Comparison of ENCODE assay signal across 1 cellular context in genomic region chrX:132413459-132413858, GRCh38.
TF ChIP-seq lines count a peak whose summit lies in the region.

No MANE protein-coding gene starts in this region.

TF ChIP-seq in HepG2, 621 proteins besides CTCF, POLR2A, EP300 and RAD21 (continued from another document and continues in another):
- TF ChIP-seq HNF1B (CRISPR knock-in tag; IDR thresholded peaks at IDR 0.05) (peak; percentile 51; the same call in 1 of the 2 replicates), SP5 (CRISPR knock-in tag; IDR thresholded peaks at IDR 0.05; ENCODE audit: borderline replicate concordance, low read depth) (peak; percentile 69), RCOR2 (CRISPR knock-in tag; IDR thresholded peaks at IDR 0.05) (0 out of 2 replicates have a peak, but pooled peaks have one; percentile 23), MED8 (CRISPR knock-in tag; IDR thresholded peaks at IDR 0.05; ENCODE audit: insufficient replicate concordance) (no peak), HMG20A (CRISPR knock-in tag; IDR thresholded peaks at IDR 0.05; ENCODE audit: borderline replicate concordance) (peak; percentile 53; the same call in 1 of the 2 replicates), ZNF367 (CRISPR knock-in tag; IDR thresholded peaks at IDR 0.05; ENCODE audit: borderline replicate concordance) (peak; percentile 93; the same call in 1 of the 2 replicates), ZNF331 (CRISPR knock-in tag; IDR thresholded peaks at IDR 0.05) (peak; percentile 40; the same call in 1 of the 2 replicates), HOXA3 (CRISPR knock-in tag; IDR thresholded peaks at IDR 0.05) (peak; percentile 29; the same call in 1 of the 2 replicates), IRF2 (CRISPR knock-in tag; IDR thresholded peaks at IDR 0.05) (0 out of 2 replicates have a peak, but pooled peaks have one; percentile 60), TEAD3 (CRISPR knock-in tag; optimal IDR thresholded peaks at IDR 0.05; ENCODE audit: borderline replicate concordance) (peak; percentile 54), NR2F6 (IDR thresholded peaks at IDR 0.05) (no peak), NR2F6 (CRISPR knock-in tag; IDR thresholded peaks at IDR 0.05) (no peak), RARA (CRISPR knock-in tag; IDR thresholded peaks at IDR 0.05) (peak; percentile 41; the same call in 1 of the 2 replicates), NCOA2 (CRISPR knock-in tag; IDR thresholded peaks at IDR 0.05) (0 out of 2 replicates have a peak, but pooled peaks have one; percentile 17), CEBPG (CRISPR knock-in tag; IDR thresholded peaks at IDR 0.05) (peak; percentile 88), RXRB (CRISPR knock-in tag; IDR thresholded peaks at IDR 0.05; ENCODE audit: borderline replicate concordance) (peak; percentile 45; the same call in 1 of the 2 replicates), HNRNPK (IDR thresholded peaks at IDR 0.05; ENCODE audit: low read depth, low read length, poor library complexity, severe bottlenecking) (no peak), STAG1 (CRISPR knock-in tag; IDR thresholded peaks at IDR 0.05) (peak; percentile 33), SOX5 (CRISPR knock-in tag; IDR thresholded peaks at IDR 0.05; ENCODE audit: borderline replicate concordance) (peak; percentile 30; the same call in 1 of the 2 replicates), POLR2AphosphoS5 (IDR thresholded peaks at IDR 0.05; ENCODE audit: low read depth, low read length) (peak; percentile 73), HMGXB4 (CRISPR knock-in tag; IDR thresholded peaks at IDR 0.05; ENCODE audit: borderline replicate concordance in 1 of 2, low read depth in 1 of 2) (peak; percentile 63 to 73; a peak in 3 of 4 replicates), MIXL1 (CRISPR knock-in tag; IDR thresholded peaks at IDR 0.05) (peak; percentile 51; the same call in 1 of the 2 replicates), ZBTB7B (CRISPR knock-in tag; IDR thresholded peaks at IDR 0.05) (no peak), HOMEZ (CRISPR knock-in tag; IDR thresholded peaks at IDR 0.05; ENCODE audit: low read depth) (peak; percentile 95), KMT2A (CRISPR knock-in tag; IDR thresholded peaks at IDR 0.05) (peak; percentile 36; the same call in 1 of the 2 replicates), ZNF143 (CRISPR knock-in tag; IDR thresholded peaks at IDR 0.05) (no peak), MTF1 (CRISPR knock-in tag; IDR thresholded peaks at IDR 0.05) (peak; percentile 97), REXO4 (CRISPR knock-in tag; IDR thresholded peaks at IDR 0.05; ENCODE audit: borderline replicate concordance) (no peak), ZNF558 (CRISPR knock-in tag; IDR thresholded peaks at IDR 0.05; ENCODE audit: borderline replicate concordance) (no peak), MED1 (CRISPR knock-in tag; IDR thresholded peaks at IDR 0.05) (peak; percentile 55), BCL6 (CRISPR knock-in tag; IDR thresholded peaks at IDR 0.05) (peak; percentile 54)
- TF ChIP-seq, protein P1, sequence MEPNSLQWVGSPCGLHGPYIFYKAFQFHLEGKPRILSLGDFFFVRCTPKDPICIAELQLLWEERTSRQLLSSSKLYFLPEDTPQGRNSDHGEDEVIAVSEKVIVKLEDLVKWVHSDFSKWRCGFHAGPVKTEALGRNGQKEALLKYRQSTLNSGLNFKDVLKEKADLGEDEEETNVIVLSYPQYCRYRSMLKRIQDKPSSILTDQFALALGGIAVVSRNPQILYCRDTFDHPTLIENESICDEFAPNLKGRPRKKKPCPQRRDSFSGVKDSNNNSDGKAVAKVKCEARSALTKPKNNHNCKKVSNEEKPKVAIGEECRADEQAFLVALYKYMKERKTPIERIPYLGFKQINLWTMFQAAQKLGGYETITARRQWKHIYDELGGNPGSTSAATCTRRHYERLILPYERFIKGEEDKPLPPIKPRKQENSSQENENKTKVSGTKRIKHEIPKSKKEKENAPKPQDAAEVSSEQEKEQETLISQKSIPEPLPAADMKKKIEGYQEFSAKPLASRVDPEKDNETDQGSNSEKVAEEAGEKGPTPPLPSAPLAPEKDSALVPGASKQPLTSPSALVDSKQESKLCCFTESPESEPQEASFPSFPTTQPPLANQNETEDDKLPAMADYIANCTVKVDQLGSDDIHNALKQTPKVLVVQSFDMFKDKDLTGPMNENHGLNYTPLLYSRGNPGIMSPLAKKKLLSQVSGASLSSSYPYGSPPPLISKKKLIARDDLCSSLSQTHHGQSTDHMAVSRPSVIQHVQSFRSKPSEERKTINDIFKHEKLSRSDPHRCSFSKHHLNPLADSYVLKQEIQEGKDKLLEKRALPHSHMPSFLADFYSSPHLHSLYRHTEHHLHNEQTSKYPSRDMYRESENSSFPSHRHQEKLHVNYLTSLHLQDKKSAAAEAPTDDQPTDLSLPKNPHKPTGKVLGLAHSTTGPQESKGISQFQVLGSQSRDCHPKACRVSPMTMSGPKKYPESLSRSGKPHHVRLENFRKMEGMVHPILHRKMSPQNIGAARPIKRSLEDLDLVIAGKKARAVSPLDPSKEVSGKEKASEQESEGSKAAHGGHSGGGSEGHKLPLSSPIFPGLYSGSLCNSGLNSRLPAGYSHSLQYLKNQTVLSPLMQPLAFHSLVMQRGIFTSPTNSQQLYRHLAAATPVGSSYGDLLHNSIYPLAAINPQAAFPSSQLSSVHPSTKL (CRISPR knock-in tag; IDR thresholded peaks at IDR 0.05) = peak; percentile 64
- TF ChIP-seq, protein P2, sequence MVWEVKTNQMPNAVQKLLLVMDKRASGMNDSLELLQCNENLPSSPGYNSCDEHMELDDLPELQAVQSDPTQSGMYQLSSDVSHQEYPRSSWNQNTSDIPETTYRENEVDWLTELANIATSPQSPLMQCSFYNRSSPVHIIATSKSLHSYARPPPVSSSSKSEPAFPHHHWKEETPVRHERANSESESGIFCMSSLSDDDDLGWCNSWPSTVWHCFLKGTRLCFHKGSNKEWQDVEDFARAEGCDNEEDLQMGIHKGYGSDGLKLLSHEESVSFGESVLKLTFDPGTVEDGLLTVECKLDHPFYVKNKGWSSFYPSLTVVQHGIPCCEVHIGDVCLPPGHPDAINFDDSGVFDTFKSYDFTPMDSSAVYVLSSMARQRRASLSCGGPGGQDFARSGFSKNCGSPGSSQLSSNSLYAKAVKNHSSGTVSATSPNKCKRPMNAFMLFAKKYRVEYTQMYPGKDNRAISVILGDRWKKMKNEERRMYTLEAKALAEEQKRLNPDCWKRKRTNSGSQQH (CRISPR knock-in tag; IDR thresholded peaks at IDR 0.05; ENCODE audit: low read depth) = no peak
- TF ChIP-seq, protein P3, sequence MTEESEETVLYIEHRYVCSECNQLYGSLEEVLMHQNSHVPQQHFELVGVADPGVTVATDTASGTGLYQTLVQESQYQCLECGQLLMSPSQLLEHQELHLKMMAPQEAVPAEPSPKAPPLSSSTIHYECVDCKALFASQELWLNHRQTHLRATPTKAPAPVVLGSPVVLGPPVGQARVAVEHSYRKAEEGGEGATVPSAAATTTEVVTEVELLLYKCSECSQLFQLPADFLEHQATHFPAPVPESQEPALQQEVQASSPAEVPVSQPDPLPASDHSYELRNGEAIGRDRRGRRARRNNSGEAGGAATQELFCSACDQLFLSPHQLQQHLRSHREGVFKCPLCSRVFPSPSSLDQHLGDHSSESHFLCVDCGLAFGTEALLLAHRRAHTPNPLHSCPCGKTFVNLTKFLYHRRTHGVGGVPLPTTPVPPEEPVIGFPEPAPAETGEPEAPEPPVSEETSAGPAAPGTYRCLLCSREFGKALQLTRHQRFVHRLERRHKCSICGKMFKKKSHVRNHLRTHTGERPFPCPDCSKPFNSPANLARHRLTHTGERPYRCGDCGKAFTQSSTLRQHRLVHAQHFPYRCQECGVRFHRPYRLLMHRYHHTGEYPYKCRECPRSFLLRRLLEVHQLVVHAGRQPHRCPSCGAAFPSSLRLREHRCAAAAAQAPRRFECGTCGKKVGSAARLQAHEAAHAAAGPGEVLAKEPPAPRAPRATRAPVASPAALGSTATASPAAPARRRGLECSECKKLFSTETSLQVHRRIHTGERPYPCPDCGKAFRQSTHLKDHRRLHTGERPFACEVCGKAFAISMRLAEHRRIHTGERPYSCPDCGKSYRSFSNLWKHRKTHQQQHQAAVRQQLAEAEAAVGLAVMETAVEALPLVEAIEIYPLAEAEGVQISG (CRISPR knock-in tag; IDR thresholded peaks at IDR 0.05) = peak; percentile 80
- TF ChIP-seq, protein P4, sequence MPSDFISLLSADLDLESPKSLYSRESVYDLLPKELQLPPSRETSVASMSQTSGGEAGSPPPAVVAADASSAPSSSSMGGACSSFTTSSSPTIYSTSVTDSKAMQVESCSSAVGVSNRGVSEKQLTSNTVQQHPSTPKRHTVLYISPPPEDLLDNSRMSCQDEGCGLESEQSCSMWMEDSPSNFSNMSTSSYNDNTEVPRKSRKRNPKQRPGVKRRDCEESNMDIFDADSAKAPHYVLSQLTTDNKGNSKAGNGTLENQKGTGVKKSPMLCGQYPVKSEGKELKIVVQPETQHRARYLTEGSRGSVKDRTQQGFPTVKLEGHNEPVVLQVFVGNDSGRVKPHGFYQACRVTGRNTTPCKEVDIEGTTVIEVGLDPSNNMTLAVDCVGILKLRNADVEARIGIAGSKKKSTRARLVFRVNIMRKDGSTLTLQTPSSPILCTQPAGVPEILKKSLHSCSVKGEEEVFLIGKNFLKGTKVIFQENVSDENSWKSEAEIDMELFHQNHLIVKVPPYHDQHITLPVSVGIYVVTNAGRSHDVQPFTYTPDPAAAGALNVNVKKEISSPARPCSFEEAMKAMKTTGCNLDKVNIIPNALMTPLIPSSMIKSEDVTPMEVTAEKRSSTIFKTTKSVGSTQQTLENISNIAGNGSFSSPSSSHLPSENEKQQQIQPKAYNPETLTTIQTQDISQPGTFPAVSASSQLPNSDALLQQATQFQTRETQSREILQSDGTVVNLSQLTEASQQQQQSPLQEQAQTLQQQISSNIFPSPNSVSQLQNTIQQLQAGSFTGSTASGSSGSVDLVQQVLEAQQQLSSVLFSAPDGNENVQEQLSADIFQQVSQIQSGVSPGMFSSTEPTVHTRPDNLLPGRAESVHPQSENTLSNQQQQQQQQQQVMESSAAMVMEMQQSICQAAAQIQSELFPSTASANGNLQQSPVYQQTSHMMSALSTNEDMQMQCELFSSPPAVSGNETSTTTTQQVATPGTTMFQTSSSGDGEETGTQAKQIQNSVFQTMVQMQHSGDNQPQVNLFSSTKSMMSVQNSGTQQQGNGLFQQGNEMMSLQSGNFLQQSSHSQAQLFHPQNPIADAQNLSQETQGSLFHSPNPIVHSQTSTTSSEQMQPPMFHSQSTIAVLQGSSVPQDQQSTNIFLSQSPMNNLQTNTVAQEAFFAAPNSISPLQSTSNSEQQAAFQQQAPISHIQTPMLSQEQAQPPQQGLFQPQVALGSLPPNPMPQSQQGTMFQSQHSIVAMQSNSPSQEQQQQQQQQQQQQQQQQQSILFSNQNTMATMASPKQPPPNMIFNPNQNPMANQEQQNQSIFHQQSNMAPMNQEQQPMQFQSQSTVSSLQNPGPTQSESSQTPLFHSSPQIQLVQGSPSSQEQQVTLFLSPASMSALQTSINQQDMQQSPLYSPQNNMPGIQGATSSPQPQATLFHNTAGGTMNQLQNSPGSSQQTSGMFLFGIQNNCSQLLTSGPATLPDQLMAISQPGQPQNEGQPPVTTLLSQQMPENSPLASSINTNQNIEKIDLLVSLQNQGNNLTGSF (CRISPR knock-in tag; IDR thresholded peaks at IDR 0.05) = no peak
- TF ChIP-seq, protein P5, sequence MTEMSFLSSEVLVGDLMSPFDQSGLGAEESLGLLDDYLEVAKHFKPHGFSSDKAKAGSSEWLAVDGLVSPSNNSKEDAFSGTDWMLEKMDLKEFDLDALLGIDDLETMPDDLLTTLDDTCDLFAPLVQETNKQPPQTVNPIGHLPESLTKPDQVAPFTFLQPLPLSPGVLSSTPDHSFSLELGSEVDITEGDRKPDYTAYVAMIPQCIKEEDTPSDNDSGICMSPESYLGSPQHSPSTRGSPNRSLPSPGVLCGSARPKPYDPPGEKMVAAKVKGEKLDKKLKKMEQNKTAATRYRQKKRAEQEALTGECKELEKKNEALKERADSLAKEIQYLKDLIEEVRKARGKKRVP (CRISPR knock-in tag; IDR thresholded peaks at IDR 0.05) = 0 out of 4 replicates have a peak, but pooled peaks of 1 of the 2 experiments have one; percentile 13
- TF ChIP-seq, protein P6, sequence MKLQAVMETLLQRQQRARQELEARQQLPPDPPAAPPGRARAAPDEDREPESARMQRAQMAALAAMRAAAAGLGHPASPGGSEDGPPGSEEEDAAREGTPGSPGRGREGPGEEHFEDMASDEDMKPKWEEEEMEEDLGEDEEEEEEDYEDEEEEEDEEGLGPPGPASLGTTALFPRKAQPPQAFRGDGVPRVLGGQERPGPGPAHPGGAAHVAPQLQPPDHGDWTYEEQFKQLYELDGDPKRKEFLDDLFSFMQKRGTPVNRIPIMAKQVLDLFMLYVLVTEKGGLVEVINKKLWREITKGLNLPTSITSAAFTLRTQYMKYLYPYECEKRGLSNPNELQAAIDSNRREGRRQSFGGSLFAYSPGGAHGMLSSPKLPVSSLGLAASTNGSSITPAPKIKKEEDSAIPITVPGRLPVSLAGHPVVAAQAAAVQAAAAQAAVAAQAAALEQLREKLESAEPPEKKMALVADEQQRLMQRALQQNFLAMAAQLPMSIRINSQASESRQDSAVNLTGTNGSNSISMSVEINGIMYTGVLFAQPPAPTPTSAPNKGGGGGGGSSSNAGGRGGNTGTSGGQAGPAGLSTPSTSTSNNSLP (IDR thresholded peaks at IDR 0.05; ENCODE audit: low read depth, low read length) = peak; percentile 75
